In genomic region chr4:147749811-147750321, GRCh38 we compare ENCODE assay signal across 11 cellular contexts. TPM values are rescaled to one million over a fixed set of nuclear protein-coding genes. Genes with fewer than 3 reads are reported as not detected.
DNase-seq lines count a peak whose midpoint lies in the region; ATAC-seq and FAIRE-seq lines count a peak whose summit lies in the region.
"Had no signal": no experiment of that assay in that cellular context is flagged by ENCODE, and none has a peak within 500 bp of the region (broad histone marks: within the 10 kb centered on the region; RNA-seq: fewer than 3 reads in every experiment).

No MANE protein-coding gene starts in this region.

- peak; percentile 67 for DNase-seq in astrocyte of the hippocampus (ENCODE audit: low read depth, low spot score)
- DNase-seq in A172 (ENCODE audit: low spot score): no peak
- DNase-seq in RCC 7860 (ENCODE audit: low spot score): no peak
- DNase-seq in CD1c-positive myeloid dendritic cell (ENCODE audit: extremely low spot score): no peak
- no peak for DNase-seq in stimulated activated CD8-positive, alpha-beta memory T cell treated with anti-CD3 and anti-CD28 coated beads, Interleukin-4, amount 100 ng/mL, for 48 hours
- DNase-seq: activated CD8-positive, alpha-beta memory T cell treated with anti-CD3 and anti-CD28 coated beads, Interleukin-2, amount 50 U/mL, for 4 hours; hypothalamus; SHP77 had no signal

- no peak for FAIRE-seq in RCC 7860 (lab: Jason Lieb, UNC)

- peak; percentile 95 for ATAC-seq in GM18868 (IDR thresholded peaks at IDR 0.05; ENCODE audit: unreplicated experiment)
- peak; percentile 99 for ATAC-seq in GM21737 (IDR thresholded peaks at IDR 0.05; ENCODE audit: unreplicated experiment)
- peak; percentile 99 for ATAC-seq in HG03378 (IDR thresholded peaks at IDR 0.05; ENCODE audit: unreplicated experiment)

RNA-seq across cellular contexts. Expression of gene ARHGAP10, which starts 18.0 kb away (rescaled TPM):
- total RNA-seq in A172 (2014; rRNA removed; shearing (Covaris generic)): 9.1 and 10.3 TPM in 2 replicates
